In genomic region chr14:100307215-100308111, GRCh38 we compare ENCODE assay signal across 8 cellular contexts. TPM values are rescaled to one million over a fixed set of nuclear protein-coding genes. Genes with fewer than 3 reads are reported as not detected.
A peak's percentile ranks its signal among the peaks of the same experiment; 100 is the strongest.
DNase-seq lines count a peak whose midpoint lies in the region; ATAC-seq and TF ChIP-seq lines count a peak whose summit lies in the region.

No MANE protein-coding gene starts in this region.

- H3K79me2 ChIP-seq in PC-3 (ENCODE audit: low read length) = peaks cover 17% of the 10 kb centered on the region

- no peaks in the 10 kb centered on the region for H3K9me3 Mint-ChIP-seq in effector memory CD8-positive, alpha-beta T cell
- H3K9me3 Mint-ChIP-seq in naive thymus-derived CD8-positive, alpha-beta T cell = no peaks in the 10 kb centered on the region

- ATAC-seq in PC-3 = peak; percentile 3; the same call in 1 of the 2 replicates
- ATAC-seq in effector memory CD8-positive, alpha-beta T cell (replicated peaks) = no peak
- ATAC-seq in naive thymus-derived CD8-positive, alpha-beta T cell = no peak

- H4K20me1 ChIP-seq in PC-3 (ENCODE audit: low read length) = peaks cover 9% of the 10 kb centered on the region; the same call in 1 of the 2 replicates

- H3F3A ChIP-seq in PC-3 (ENCODE audit: low read length, unreplicated experiment) = peaks cover 6% of the 10 kb centered on the region

- TSS peak; percentile 43 for BruUV-seq in PC-3 (replicated peaks; lab: Mats Ljungman, UMichigan)

- H3K27ac ChIP-seq in cardiac muscle cell (no peak overlapping the region), PC-3 (ENCODE audit: low read length) (no peak overlapping the region)

- peak overlapping the region; percentile 97 for H2AFZ ChIP-seq in PC-3 (ENCODE audit: low read length)

- H3K4me3 ChIP-seq in cardiac muscle cell = peak overlapping the region; percentile 71
- peak overlapping the region; percentile 88 for H3K4me3 ChIP-seq in PC-3 (ENCODE audit: low read length)

- peak overlapping the region in 1 of 2 donors; percentile 68 for H3K27ac Mint-ChIP-seq in effector memory CD8-positive, alpha-beta T cell
- peak overlapping the region in 7 of 10 donors; percentile 26 to 80 (median 54) for H3K27ac Mint-ChIP-seq in naive thymus-derived CD8-positive, alpha-beta T cell

- CTCF ChIA-PET in PC-3 (lab: Charles Lee) = no interaction called here

- no peaks in the 10 kb centered on the region for H3K9me2 ChIP-seq in PC-3 (replicated peaks; ENCODE audit: low read length)

- peaks cover 15% of the 10 kb centered on the region for H3K36me3 Mint-ChIP-seq in effector memory CD8-positive, alpha-beta T cell (ENCODE audit: insufficient read depth)
- H3K36me3 Mint-ChIP-seq in naive thymus-derived CD8-positive, alpha-beta T cell = no peaks in the 10 kb centered on the region

- peak overlapping the region; percentile 59 to 68 for H3K4me3 Mint-ChIP-seq in effector memory CD8-positive, alpha-beta T cell
- H3K4me3 Mint-ChIP-seq in naive thymus-derived CD8-positive, alpha-beta T cell = peak overlapping the region; percentile 75 to 89 (median 83)

- peak overlapping the region; percentile 92 for H3K4me2 ChIP-seq in PC-3 (ENCODE audit: low read length)

- no peaks in the 10 kb centered on the region for H3K27me3 Mint-ChIP-seq in effector memory CD8-positive, alpha-beta T cell
- no peaks in the 10 kb centered on the region for H3K27me3 Mint-ChIP-seq in naive thymus-derived CD8-positive, alpha-beta T cell

- H3K4me1 ChIP-seq in cardiac muscle cell (ENCODE audit: low read depth) (peaks cover 18% of the 10 kb centered on the region), PC-3 (ENCODE audit: insufficient read depth, low read length) (peaks cover 33% of the 10 kb centered on the region)

- peaks cover 19 to 42% of the 10 kb centered on the region in 2 donors for H3K4me1 Mint-ChIP-seq in effector memory CD8-positive, alpha-beta T cell (ENCODE audit: low read depth in 2 of 2)
- peaks cover 12 to 57% (median 22%) of the 10 kb centered on the region in 4 donors for H3K4me1 Mint-ChIP-seq in naive thymus-derived CD8-positive, alpha-beta T cell

- H3K36me3 ChIP-seq in cardiac muscle cell (no peaks in the 10 kb centered on the region), PC-3 (ENCODE audit: low read depth, low read length) (no peaks in the 10 kb centered on the region)

- H3K9me3 ChIP-seq in cardiac muscle cell (ENCODE audit: low read depth) (no peaks in the 10 kb centered on the region), PC-3 (ENCODE audit: low read length) (no peaks in the 10 kb centered on the region)

- peak overlapping the region; percentile 76 for H3K9ac ChIP-seq in PC-3 (ENCODE audit: low read length)

- no peak for TF ChIP-seq CTCF in cardiac muscle cell (IDR thresholded peaks at IDR 0.05; ENCODE audit: low read depth, low read length)
- no peak for TF ChIP-seq CTCF in PC-3 (conservative IDR thresholded peaks at IDR 0.05; ENCODE audit: low read depth, low read length)

- DNase-seq in cardiac muscle cell (ENCODE audit: low read depth in 1 of 2, low spot score in 1 of 2) (peak in 1 of 2 donors; percentile 43), cardiac septum (ENCODE audit: low spot score) (no peak), PC-3 (no peak), NCI-H2196 treated with DMSO at 0.1 percent for 48 hours (lab: John Stamatoyannopoulos, UW; ENCODE audit: unreplicated experiment) (no peak), pons (ENCODE audit: low spot score) (no peak), NCI-H774 (lab: John Stamatoyannopoulos, UW) (no peak)
- DNase-seq in effector memory CD8-positive, alpha-beta T cell = no peak
- DNase-seq in naive thymus-derived CD8-positive, alpha-beta T cell = no peak

- POLR2A ChIA-PET in PC-3 (lab: Charles Lee; ENCODE audit: unreplicated experiment) = no interaction called here
- POLR2A ChIA-PET in naive thymus-derived CD8-positive, alpha-beta T cell (lab: Charles Lee) = interaction anchor here (0.6 to 1.0 kb wide), 2 partner anchors 11 to 13 kb away, joined by 3 to 4 read pairs; no protein-coding TSS in a partner anchor

- H3K27me3 ChIP-seq in cardiac muscle cell = no peaks in the 10 kb centered on the region
- no peaks in the 10 kb centered on the region for H3K27me3 ChIP-seq in PC-3 (ENCODE audit: low read length)

- intact Hi-C loops in cardiac septum (cut with DNase I) (no loop called here), PC-3 (cut with micrococcal nuclease) (no loop called here)

RNA-seq across cellular contexts. Expression of gene SLC25A29, which starts 1.2 kb away (rescaled TPM):
- total RNA-seq in cardiac muscle cell = 63.3 and 125 TPM in 2 replicates
- polyA plus RNA-seq in cardiac muscle cell = 49.4 and 55.8 TPM in 2 replicates
- total RNA-seq in cardiac septum = 29.3 TPM
- total RNA-seq in PC-3 (2014; rRNA removed) = 52.8 and 53.9 TPM in 2 replicates
- 10 to 100 TPM; 16.1 to 18.5 TPM for total RNA-seq in naive thymus-derived CD8-positive, alpha-beta T cell
- 1 to 10 TPM; 2.7 to 8.8 (median 4.1) TPM for polyA plus RNA-seq in naive thymus-derived CD8-positive, alpha-beta T cell

RNA-seq across cellular contexts. Expression of gene SLC25A47, which starts 15.7 kb away (rescaled TPM):
- total RNA-seq in cardiac muscle cell = not detected in 2 replicates
- 0.09 and 0.80 TPM in 2 replicates for polyA plus RNA-seq in cardiac muscle cell
- not detected for total RNA-seq in cardiac septum
- total RNA-seq in PC-3 (2014; rRNA removed) = 0.07 TPM in 1 of 2 replicates, not detected in the other
- total RNA-seq in naive thymus-derived CD8-positive, alpha-beta T cell = not detected
- polyA plus RNA-seq in naive thymus-derived CD8-positive, alpha-beta T cell = not detected
